7 cellular contexts compared by ENCODE assay signal in genomic region chr2:20106746-20107145, GRCh38. TPM values are rescaled to one million over a fixed set of nuclear protein-coding genes. Genes with fewer than 3 reads are reported as not detected.
A peak's percentile ranks its signal among the peaks of the same experiment; 100 is the strongest.
DNase-seq lines count a peak whose midpoint lies in the region; ATAC-seq lines count a peak whose summit lies in the region.

No MANE protein-coding gene starts in this region.

- peak overlapping the region; percentile 23; the same call in 1 of the 2 replicates for H3K4me3 ChIP-seq in MG63
- no peak overlapping the region for H3K4me3 ChIP-seq in right cardiac atrium (ENCODE audit: low read length)

- peaks cover 26% of the 10 kb centered on the region for H3K27me3 Mint-ChIP-seq in activated naive CD4-positive, alpha-beta T cell treated with anti-CD3 and anti-CD28 coated beads for 36 hours (ENCODE audit: low read depth)

- no peak overlapping the region for H3K27ac ChIP-seq in right cardiac atrium (ENCODE audit: low read length)

- H3K4me1 Mint-ChIP-seq in activated naive CD4-positive, alpha-beta T cell treated with anti-CD3 and anti-CD28 coated beads for 36 hours (ENCODE audit: low read depth), result no peaks in the 10 kb centered on the region

- H3K36me3 ChIP-seq in MG63, result no peaks in the 10 kb centered on the region

- DNase-seq in MG63, result peak; percentile 65
- DNase-seq in activated naive CD4-positive, alpha-beta T cell treated with anti-CD3 and anti-CD28 coated beads for 36 hours, result peak; percentile 42
- DNase-seq in right cardiac atrium, result peak; percentile 39 to 81 (median 65)
- peak; percentile 20 to 49 for DNase-seq in stimulated activated CD4-positive, alpha-beta T cell treated with anti-CD3 and anti-CD28 coated beads, Interleukin-2, amount 100 ng/mL, for 24 hours
- DNase-seq in NCI-H748 (lab: John Stamatoyannopoulos, UW; ENCODE audit: unreplicated experiment), result no peak
- DNase-seq in DMS 273 treated with DMSO at 0.1 percent for 48 hours (lab: John Stamatoyannopoulos, UW), result no peak

- H3K27ac Mint-ChIP-seq in activated naive CD4-positive, alpha-beta T cell treated with anti-CD3 and anti-CD28 coated beads for 36 hours, result no peak overlapping the region

- CTCF ChIA-PET in activated naive CD4-positive, alpha-beta T cell treated with anti-CD3 and anti-CD28 coated beads for 36 hours (lab: Charles Lee), result interaction anchor here (0.9 to 1.2 kb wide), 4 partner anchors 13 to 119 kb away, joined by 3 to 7 read pairs (median 4); partner anchors contain the start of gene SDC1

- H3K9me3 Mint-ChIP-seq in activated naive CD4-positive, alpha-beta T cell treated with anti-CD3 and anti-CD28 coated beads for 36 hours, result peaks cover 8% of the 10 kb centered on the region

- intact Hi-C loops in activated naive CD4-positive, alpha-beta T cell treated with anti-CD3 and anti-CD28 coated beads for 36 hours (cut with micrococcal nuclease), result no loop called here
- intact Hi-C loops in right cardiac atrium (cut with DNase I), result no loop called here

- no peaks in the 10 kb centered on the region for H3K27me3 ChIP-seq in MG63
- H3K27me3 ChIP-seq in right cardiac atrium (ENCODE audit: control insufficient read depth, insufficient read depth), result no peaks in the 10 kb centered on the region

- peak overlapping the region; percentile 60 for H3K4me3 Mint-ChIP-seq in activated naive CD4-positive, alpha-beta T cell treated with anti-CD3 and anti-CD28 coated beads for 36 hours

- peak; percentile 66 to 70 for ATAC-seq in right cardiac atrium
- no peak for ATAC-seq in HG02763 (IDR thresholded peaks at IDR 0.05; ENCODE audit: unreplicated experiment)

- peaks cover 1% of the 10 kb centered on the region for H3K36me3 Mint-ChIP-seq in activated naive CD4-positive, alpha-beta T cell treated with anti-CD3 and anti-CD28 coated beads for 36 hours (ENCODE audit: low read depth)

- peaks cover 7% of the 10 kb centered on the region; the same call in 1 of the 2 replicates for H3K9me3 ChIP-seq in MG63
- no peaks in the 10 kb centered on the region for H3K9me3 ChIP-seq in right cardiac atrium (ENCODE audit: control insufficient read depth, low read length)

- H3K4me1 ChIP-seq in right cardiac atrium (ENCODE audit: control insufficient read depth, insufficient read depth, low read length), result no peaks in the 10 kb centered on the region

- WGBS in right cardiac atrium, result 13% methylated on average over 34 of the region's 34 CpGs

RNA-seq across cellular contexts. Expression of gene LAPTM4A, which starts 55.3 kb away (rescaled TPM):
- 174 and 250 TPM in 2 replicates for total RNA-seq in MG63 (2014; rRNA removed; shearing (Covaris generic); ENCODE audit: low replicate concordance)
- 10 to 100 TPM; 23.4 to 24.4 TPM for total RNA-seq in activated naive CD4-positive, alpha-beta T cell treated with anti-CD3 and anti-CD28 coated beads for 36 hours
- total RNA-seq in right cardiac atrium, result 100 to 1,000 TPM; 178 to 208 (median 191) TPM
- polyA plus RNA-seq in right cardiac atrium, result 224 TPM

Comparison
In these comparisons a context has a peak if more than half of its experiments do, and no peak if none do; other contexts are left out.
1. DNase-seq: peak in MG63 (single experiment), activated naive CD4-positive, alpha-beta T cell treated with anti-CD3 and anti-CD28 coated beads for 36 hours (single experiment), right cardiac atrium (3 of 3) and stimulated activated CD4-positive, alpha-beta T cell treated with anti-CD3 and anti-CD28 coated beads, Interleukin-2, amount 100 ng/mL, for 24 hours (2 of 2); none in NCI-H748 (single experiment) and DMS 273 treated with DMSO at 0.1 percent for 48 hours (single experiment).